Comparison of ENCODE assay signal across 9 cellular contexts in genomic region chr1:37999434-38000232, GRCh38. TPM values are rescaled to one million over a fixed set of nuclear protein-coding genes. Genes with fewer than 3 reads are reported as not detected.
A peak's percentile ranks its signal among the peaks of the same experiment; 100 is the strongest.
DNase-seq lines count a peak whose midpoint lies in the region; ATAC-seq, FAIRE-seq and TF ChIP-seq lines count a peak whose summit lies in the region.
"Had no signal": no experiment of that assay in that cellular context is flagged by ENCODE, and none has a peak within 500 bp of the region (broad histone marks: within the 10 kb centered on the region; RNA-seq: fewer than 3 reads in every experiment).

No MANE protein-coding gene starts in this region.

- POLR2A ChIA-PET in H1 (lab: Charles Lee; ENCODE audit: partially characterized antibody), result interaction anchor here (0.8 to 5.6 kb wide), 5 partner anchors 9 to 142 kb away, joined by 3 to 31 read pairs (median 5); partner anchors contain the start of genes SF3A3 and UTP11

- peaks cover 30% of the 10 kb centered on the region for H3K4me1 ChIP-seq in RWPE2 (ENCODE audit: insufficient read depth, poor library complexity, severe bottlenecking)
- H3K4me1 ChIP-seq in H1 (replicated peaks in 1 of 4; ENCODE audit: control insufficient read depth in 3 of 4, insufficient read depth in 4 of 4, low read length in 3 of 4), result peaks cover 11 to 52% (median 42%) of the 10 kb centered on the region in 4 experiments
- H3K4me1 ChIP-seq in muscle layer of duodenum (ENCODE audit: control insufficient read depth in 1 of 2, insufficient read depth in 2 of 2, low read length in 2 of 2), result peaks cover 34 to 72% of the 10 kb centered on the region in 2 donors

- peak overlapping the region in 2 of 4 experiments; percentile 24 to 25; a peak in 2 of 7 replicates for H3K9ac ChIP-seq in H1 (replicated peaks in 1 of 4; ENCODE audit: extremely low read depth in 1 of 4, low read depth in 3 of 4, low read length in 3 of 4)
- H3K9ac ChIP-seq: KMS-11 had no signal

- peak overlapping the region; percentile 94 for H2BK5ac ChIP-seq in H1 (ENCODE audit: low read depth, low read length)

- H4K20me1 ChIP-seq in H1 (replicated peaks in 1 of 2; ENCODE audit: control insufficient read depth in 1 of 2, insufficient read depth in 2 of 2, low read length in 2 of 2), result no peaks in the 10 kb centered on the region

- peak overlapping the region; percentile 86 for H2BK12ac ChIP-seq in H1 (ENCODE audit: low read depth, low read length)

- H3K4ac ChIP-seq in H1 (replicated peaks; ENCODE audit: insufficient read length, low read depth, low read length), result no peak overlapping the region

- H2BK20ac ChIP-seq in H1 (ENCODE audit: low read length), result peak overlapping the region; percentile 86

- no peak overlapping the region for H2BK120ac ChIP-seq in H1 (replicated peaks; ENCODE audit: low read depth, low read length)

- no peak overlapping the region for H2AFZ ChIP-seq in H1 (ENCODE audit: low read length)

- H4K5ac ChIP-seq in H1 (ENCODE audit: insufficient read length, low read depth, low read length), result peak overlapping the region; percentile 65

- H2AK5ac ChIP-seq in H1 (ENCODE audit: low read depth, low read length), result peak overlapping the region; percentile 88; the same call in 1 of the 2 replicates

- no peak overlapping the region for H3K56ac ChIP-seq in H1 (replicated peaks; ENCODE audit: insufficient read length, low read depth, low read length)

- peaks cover 6% of the 10 kb centered on the region for H3K23me2 ChIP-seq in H1 (ENCODE audit: low read depth, low read length)

- peaks cover 4% of the 10 kb centered on the region; the same call in 1 of the 2 replicates for H3K79me1 ChIP-seq in H1 (ENCODE audit: low read depth, low read length)

- ATAC-seq in RWPE2 (ENCODE audit: low read depth), result peak; percentile 40
- no peak for ATAC-seq in HG02763 (IDR thresholded peaks at IDR 0.05; ENCODE audit: unreplicated experiment)
- no peak for ATAC-seq in GM19455 (IDR thresholded peaks at IDR 0.05; ENCODE audit: unreplicated experiment)

- H3K4me3 ChIP-seq in RWPE2 (ENCODE audit: severe bottlenecking) (no peak overlapping the region), H1 (ENCODE audit: extremely low read depth in 1 of 4, insufficient read depth in 2 of 4, low read depth in 3 of 4, low read length in 4 of 4) (0 out of 8 replicates have a peak overlapping the region, but pooled peaks of 1 of the 4 experiments have one; percentile 3), muscle layer of duodenum (ENCODE audit: low read depth in 1 of 2, low read length in 2 of 2) (peak overlapping the region; percentile 31 to 41)

- H3K36me3 ChIP-seq in RWPE2 (ENCODE audit: low read depth), result peaks cover 17% of the 10 kb centered on the region
- peaks cover 0 to 17% (median 5%) of the 10 kb centered on the region in 4 experiments; a peak in 5 of 8 replicates for H3K36me3 ChIP-seq in H1 (ENCODE audit: control insufficient read depth in 2 of 4, insufficient read depth in 4 of 4, low read length in 3 of 4)
- H3K36me3 ChIP-seq in muscle layer of duodenum (ENCODE audit: control insufficient read depth in 1 of 2, insufficient read depth in 2 of 2, low read length in 2 of 2), result peaks cover 16 to 28% of the 10 kb centered on the region in 2 donors

- WGBS in H1 (ENCODE audit: extremely low coverage in 1 of 2, insufficient coverage in 1 of 2, insufficient read length in 1 of 2, insufficient replicate concordance in 2 of 2, low coverage in 1 of 2, low lambda C conversion rate in 2 of 2, missing lambda C conversion rate in 1 of 2), 2 experiments, result 65% methylated on average over 9 of the region's 9 CpGs; no CpG with 5 or more reads in 1 of the 2 experiments

- no peaks in the 10 kb centered on the region for H3K9me3 ChIP-seq in RWPE2 (ENCODE audit: severe bottlenecking)
- no peaks in the 10 kb centered on the region for H3K9me3 ChIP-seq in H1 (ENCODE audit: insufficient read depth in 2 of 2, low read depth in 1 of 2, low read length in 1 of 2)
- no peaks in the 10 kb centered on the region for H3K9me3 ChIP-seq in muscle layer of duodenum (ENCODE audit: control insufficient read depth in 1 of 2, low read length in 2 of 2)

- peak overlapping the region; percentile 72 for H3K18ac ChIP-seq in H1 (ENCODE audit: extremely low read depth, low read length)

- peak overlapping the region; percentile 91 for H3K27ac ChIP-seq in RWPE2 (ENCODE audit: poor library complexity, severe bottlenecking)
- peak overlapping the region; percentile 37; the same call in 1 of the 2 replicates for H3K27ac ChIP-seq in H1 (ENCODE audit: low read depth, low read length)
- peak overlapping the region; percentile 95 for H3K27ac ChIP-seq in muscle layer of duodenum (ENCODE audit: low read length)
- H3K27ac ChIP-seq: KMS-11 had no signal

- peak overlapping the region; percentile 97 for H2BK15ac ChIP-seq in H1 (ENCODE audit: low read length)

- H3K27me3 ChIP-seq in RWPE2 (ENCODE audit: insufficient read depth, poor library complexity, severe bottlenecking) (no peaks in the 10 kb centered on the region), H1 (replicated peaks in 1 of 4; ENCODE audit: control insufficient read depth in 3 of 4, extremely low read depth in 1 of 4, insufficient read depth in 3 of 4, low read length in 3 of 4) (peaks cover 0 to 3% (median under 1%) of the 10 kb centered on the region in 4 experiments; a peak in 2 of 7 replicates), muscle layer of duodenum (ENCODE audit: low read depth, low read length) (no peaks in the 10 kb centered on the region)

- no peak for TF ChIP-seq CTCF in RWPE2 (IDR thresholded peaks at IDR 0.05; ENCODE audit: poor library complexity, severe bottlenecking)
- TF ChIP-seq CTCF in H1 (IDR thresholded peaks at IDR 0.05; ENCODE audit: control extremely low read depth in 1 of 3, insufficient read depth in 1 of 3, low read depth in 1 of 3, low read length in 3 of 3), result no peak

- H3K23ac ChIP-seq in H1 (ENCODE audit: insufficient read length), result no peak overlapping the region

- peak overlapping the region; percentile 36 to 40 for H3K4me2 ChIP-seq in H1 (ENCODE audit: insufficient read depth in 1 of 2, low read depth in 2 of 2, low read length in 2 of 2)
- H3K4me2 ChIP-seq: KMS-11 had no signal

- DNase-seq in GF-D8 (lab: John Stamatoyannopoulos, UW) (peak; percentile 73), RWPE2 (ENCODE audit: low spot score) (no peak), H1 (ENCODE audit: low read depth in 1 of 2, low spot score in 2 of 2) (peak in 1 of 2 experiments; percentile 55), NCI-H446 treated with DMSO at 0.1 percent for 48 hours (lab: John Stamatoyannopoulos, UW) (no peak), NCI-H748 (lab: John Stamatoyannopoulos, UW; ENCODE audit: unreplicated experiment) (no peak)

- peak overlapping the region; percentile 51; the same call in 1 of the 2 replicates for H4K8ac ChIP-seq in H1 (ENCODE audit: extremely low read depth, insufficient read depth, low read length)

- no peak for TF ChIP-seq RAD21 in H1 (IDR thresholded peaks at IDR 0.05 in 1 of 2, conservative IDR thresholded peaks at IDR 0.05 in 1 of 2; ENCODE audit: low read depth in 2 of 2, low read length in 2 of 2)

- CTCF ChIA-PET in H1 (lab: Charles Lee; ENCODE audit: partially characterized antibody), result interaction anchor here (0.9 to 14.7 kb wide), 4 partner anchors 9 to 503 kb away, joined by 3 to 211 read pairs (median 14); partner anchors contain the start of genes SF3A3 and UTP11

- no peak overlapping the region for H3K14ac ChIP-seq in H1 (ENCODE audit: insufficient read length)

- FAIRE-seq in H1 (lab: Jason Lieb, UNC), result no peak

- H3K79me2 ChIP-seq in H1 (ENCODE audit: control insufficient read depth in 1 of 2, insufficient read depth in 2 of 2, low read length in 2 of 2), result peaks cover 0 to 18% of the 10 kb centered on the region in 2 experiments; a peak in 3 of 4 replicates

- no peak for TF ChIP-seq POLR2A in H1 (IDR thresholded peaks at IDR 0.05; ENCODE audit: control extremely low read depth in 1 of 2, low read depth in 2 of 2, low read length in 2 of 2)

- TF ChIP-seq EP300 in H1 (IDR thresholded peaks at IDR 0.05; ENCODE audit: borderline replicate concordance in 1 of 2, low read depth in 2 of 2, low read length in 2 of 2), result no peak

- H4K91ac ChIP-seq in H1 (replicated peaks; ENCODE audit: insufficient read length, low read length), result peak overlapping the region; percentile 92

RNA-seq across cellular contexts. Expression of gene FHL3, which starts 5.7 kb away (rescaled TPM):
- total RNA-seq in H1 (2021; fragmentation: NEBNext Ultra II Directional; extraction: Animal tissue kit (Norgen Biotek cat#: 25700)), result 35.6 and 35.8 TPM in 2 replicates
- polyA plus RNA-seq in H1 (2011; rRNA removed), result 14.3 and 22.8 TPM in 2 replicates
- 12.5 TPM for polyA plus RNA-seq in H1 (2011; cell fraction: cytosol; rRNA removed)
- polyA plus RNA-seq in H1 (2011; cell fraction: nucleus; rRNA removed), result 20.9 TPM
- 21.0 to 35.7 TPM (median 34.1 TPM) in 4 replicates for polyA plus RNA-seq in H1 (2012, experiment 1 of 2)
- 51.4 TPM for polyA plus RNA-seq in H1 (2012, experiment 2 of 2)
- 32.0 TPM for polyA plus RNA-seq in H1 (2013, experiment 1 of 2)
- 33.4 TPM for polyA plus RNA-seq in H1 (2013, experiment 2 of 2)
- polyA minus RNA-seq in H1 (2011; rRNA and poly(A)+ RNA removed), result 9.7 and 19.7 TPM in 2 replicates
- polyA minus RNA-seq in H1 (2011; cell fraction: cytosol; rRNA and poly(A)+ RNA removed), result 13.7 TPM
- polyA minus RNA-seq in H1 (2011; cell fraction: nucleus; rRNA and poly(A)+ RNA removed), result 22.4 TPM

RNA-seq across cellular contexts. Expression of gene SF3A3, which starts 9.8 kb away (rescaled TPM):
- total RNA-seq in H1 (2021; fragmentation: NEBNext Ultra II Directional; extraction: Animal tissue kit (Norgen Biotek cat#: 25700)), result 137 and 145 TPM in 2 replicates
- polyA plus RNA-seq in H1 (2011; rRNA removed), result 25.0 and 40.5 TPM in 2 replicates
- 54.6 TPM for polyA plus RNA-seq in H1 (2011; cell fraction: cytosol; rRNA removed)
- 20.8 TPM for polyA plus RNA-seq in H1 (2011; cell fraction: nucleus; rRNA removed)
- 97.7 to 172 TPM (median 128 TPM) in 4 replicates for polyA plus RNA-seq in H1 (2012, experiment 1 of 2)
- polyA plus RNA-seq in H1 (2012, experiment 2 of 2), result 12.6 TPM
- 74.6 TPM for polyA plus RNA-seq in H1 (2013, experiment 1 of 2)
- 76.3 TPM for polyA plus RNA-seq in H1 (2013, experiment 2 of 2)
- polyA minus RNA-seq in H1 (2011; rRNA and poly(A)+ RNA removed), result 45.9 and 65.0 TPM in 2 replicates
- polyA minus RNA-seq in H1 (2011; cell fraction: cytosol; rRNA and poly(A)+ RNA removed), result 88.7 TPM
- polyA minus RNA-seq in H1 (2011; cell fraction: nucleus; rRNA and poly(A)+ RNA removed), result 39.5 TPM

RNA-seq across cellular contexts. Expression of gene UTP11, which starts 12.9 kb away (rescaled TPM):
- 56.4 and 60.5 TPM in 2 replicates for total RNA-seq in H1 (2021; fragmentation: NEBNext Ultra II Directional; extraction: Animal tissue kit (Norgen Biotek cat#: 25700))
- 18.2 and 19.5 TPM in 2 replicates for polyA plus RNA-seq in H1 (2011; rRNA removed)
- 28.8 TPM for polyA plus RNA-seq in H1 (2011; cell fraction: cytosol; rRNA removed)
- 7.3 TPM for polyA plus RNA-seq in H1 (2011; cell fraction: nucleus; rRNA removed)
- 22.7 to 38.5 TPM (median 29.0 TPM) in 4 replicates for polyA plus RNA-seq in H1 (2012, experiment 1 of 2)
- 11.9 TPM for polyA plus RNA-seq in H1 (2012, experiment 2 of 2)
- polyA plus RNA-seq in H1 (2013, experiment 1 of 2), result 54.9 TPM
- polyA plus RNA-seq in H1 (2013, experiment 2 of 2), result 52.3 TPM
- polyA minus RNA-seq in H1 (2011; rRNA and poly(A)+ RNA removed), result 10.0 and 10.4 TPM in 2 replicates
- polyA minus RNA-seq in H1 (2011; cell fraction: cytosol; rRNA and poly(A)+ RNA removed), result 18.9 TPM
- polyA minus RNA-seq in H1 (2011; cell fraction: nucleus; rRNA and poly(A)+ RNA removed), result 18.2 TPM

RNA-seq across cellular contexts. Expression of gene POU3F1, which starts 47.0 kb away (rescaled TPM):
- 10.8 and 11.6 TPM in 2 replicates for total RNA-seq in H1 (2021; fragmentation: NEBNext Ultra II Directional; extraction: Animal tissue kit (Norgen Biotek cat#: 25700))
- polyA plus RNA-seq in H1 (2011; rRNA removed), result 4.2 and 7.1 TPM in 2 replicates
- polyA plus RNA-seq in H1 (2011; cell fraction: cytosol; rRNA removed), result 3.5 TPM
- 4.9 TPM for polyA plus RNA-seq in H1 (2011; cell fraction: nucleus; rRNA removed)
- 4.0 to 6.8 TPM (median 6.4 TPM) in 4 replicates for polyA plus RNA-seq in H1 (2012, experiment 1 of 2)
- polyA plus RNA-seq in H1 (2012, experiment 2 of 2), result 4.1 TPM
- 15.0 TPM for polyA plus RNA-seq in H1 (2013, experiment 1 of 2)
- polyA plus RNA-seq in H1 (2013, experiment 2 of 2), result 15.5 TPM
- 0.95 and 1.5 TPM in 2 replicates for polyA minus RNA-seq in H1 (2011; rRNA and poly(A)+ RNA removed)
- polyA minus RNA-seq in H1 (2011; cell fraction: cytosol; rRNA and poly(A)+ RNA removed), result 6.5 TPM
- 7.7 TPM for polyA minus RNA-seq in H1 (2011; cell fraction: nucleus; rRNA and poly(A)+ RNA removed)

RNA-seq across cellular contexts. Expression of gene INPP5B, which starts 52.8 kb away (rescaled TPM):
- 23.7 and 25.1 TPM in 2 replicates for total RNA-seq in H1 (2021; fragmentation: NEBNext Ultra II Directional; extraction: Animal tissue kit (Norgen Biotek cat#: 25700))
- 13.5 and 14.0 TPM in 2 replicates for polyA plus RNA-seq in H1 (2011; rRNA removed)
- 15.1 TPM for polyA plus RNA-seq in H1 (2011; cell fraction: cytosol; rRNA removed)
- polyA plus RNA-seq in H1 (2011; cell fraction: nucleus; rRNA removed), result 17.9 TPM
- 14.1 to 19.8 TPM (median 17.0 TPM) in 4 replicates for polyA plus RNA-seq in H1 (2012, experiment 1 of 2)
- 4.7 TPM for polyA plus RNA-seq in H1 (2012, experiment 2 of 2)
- 10.7 TPM for polyA plus RNA-seq in H1 (2013, experiment 1 of 2)
- polyA plus RNA-seq in H1 (2013, experiment 2 of 2), result 9.8 TPM
- 25.9 and 27.0 TPM in 2 replicates for polyA minus RNA-seq in H1 (2011; rRNA and poly(A)+ RNA removed)
- polyA minus RNA-seq in H1 (2011; cell fraction: cytosol; rRNA and poly(A)+ RNA removed), result 13.6 TPM
- polyA minus RNA-seq in H1 (2011; cell fraction: nucleus; rRNA and poly(A)+ RNA removed), result 26.5 TPM

Comparison
In these comparisons a context has a peak if more than half of its experiments do, and no peak if none do; other contexts are left out.
1. H3K27ac ChIP-seq: peak in every context shown above with its lines; median percentile 95 in muscle layer of duodenum; 91 in RWPE2; 37 in H1.